ENCODE assay signal across 8 cellular contexts in the genomic region with DNA sequence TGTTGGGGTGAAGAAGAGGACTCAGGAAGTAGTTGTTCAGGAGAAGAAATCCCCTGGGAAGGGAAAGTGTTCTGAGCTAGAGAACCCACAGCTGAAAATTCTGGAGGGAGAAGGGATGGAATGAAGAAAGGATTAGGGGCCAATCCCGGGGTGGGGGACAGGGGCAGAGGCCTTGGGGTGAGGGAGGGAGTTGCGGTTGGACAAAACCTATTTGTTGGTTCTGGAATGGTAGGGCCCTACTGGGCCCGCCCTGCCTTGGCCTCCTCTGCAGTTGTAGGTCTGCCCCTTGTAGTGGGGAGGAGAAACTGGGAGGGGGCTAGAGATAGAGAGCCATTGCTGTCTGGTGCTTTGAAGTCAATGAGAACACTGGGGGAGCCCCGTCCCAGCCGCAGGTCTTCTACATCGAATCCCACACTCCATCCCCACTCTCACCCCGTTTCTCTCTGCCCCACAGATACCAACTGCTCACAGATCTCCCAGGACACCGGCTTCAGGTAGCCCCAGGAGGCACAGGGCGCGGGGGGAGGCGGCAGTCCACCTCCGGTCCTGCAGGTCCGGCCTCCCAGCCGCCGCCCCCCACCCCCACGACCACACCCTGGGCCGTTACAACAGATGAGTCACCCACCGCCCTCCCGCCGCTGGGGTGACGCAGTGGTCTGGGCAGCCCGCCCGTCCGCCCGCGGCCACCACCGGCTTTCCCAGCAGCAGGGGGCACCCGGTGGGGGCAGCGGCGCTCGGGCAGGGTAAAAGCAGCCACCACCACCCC. TPM values are rescaled to one million over a fixed set of nuclear protein-coding genes. Genes with fewer than 3 reads are reported as not detected.
DNase-seq lines count a peak whose midpoint lies in the region; ATAC-seq and TF ChIP-seq lines count a peak whose summit lies in the region.

No MANE protein-coding gene starts in this region.

- no peak for TF ChIP-seq CTCF in CD4-positive, alpha-beta T cell (IDR thresholded peaks at IDR 0.05)

- peak overlapping the region; percentile 94 for H3K4me3 Mint-ChIP-seq in CD4-positive, alpha-beta T cell

- H3K4me1 Mint-ChIP-seq in CD4-positive, alpha-beta T cell (ENCODE audit: low read depth), result peaks cover 44% of the 10 kb centered on the region

- no peaks in the 10 kb centered on the region for H3K9me3 Mint-ChIP-seq in CD4-positive, alpha-beta T cell
- no peaks in the 10 kb centered on the region for H3K9me3 Mint-ChIP-seq in activated naive CD4-positive, alpha-beta T cell treated with anti-CD3 and anti-CD28 coated beads, Interleukin-2, amount 50 U/mL, for 72 hours

- H3K27me3 Mint-ChIP-seq in CD4-positive, alpha-beta T cell, result no peaks in the 10 kb centered on the region

- peak overlapping the region; percentile 99 for H3K27ac ChIP-seq in CD4-positive, alpha-beta T cell (ENCODE audit: low read depth, low read length)
- H3K27ac ChIP-seq in SJCRH30, result peak overlapping the region; percentile 95
- peak overlapping the region; percentile 98 for H3K27ac ChIP-seq in trophoblast cell (ENCODE audit: low read depth, low read length)

- peak overlapping the region; percentile 98 for H2BK5ac ChIP-seq in trophoblast cell (ENCODE audit: low read depth, low read length, poor library complexity)

- H3K4me3 ChIP-seq in SJCRH30, result peak overlapping the region; percentile 68
- H3K4me3 ChIP-seq in trophoblast cell (ENCODE audit: low read depth, low read length), result peak overlapping the region; percentile 90

- peak overlapping the region; percentile 65 for H3K4me2 ChIP-seq in trophoblast cell (ENCODE audit: low read length)

- WGBS in trophoblast cell (ENCODE audit: extremely low coverage, insufficient coverage, insufficient read length), result no CpG with 5 or more reads among the region's 31 CpGs

- H3K9me3 ChIP-seq in CD4-positive, alpha-beta T cell (ENCODE audit: control insufficient read depth, low read length), result no peaks in the 10 kb centered on the region
- H3K9me3 ChIP-seq in SJCRH30 (replicated peaks) (no peaks in the 10 kb centered on the region), trophoblast cell (ENCODE audit: insufficient read depth, low read depth, low read length) (no peaks in the 10 kb centered on the region)

- H3K4me1 ChIP-seq in SJCRH30 (peaks cover 29% of the 10 kb centered on the region), trophoblast cell (ENCODE audit: control insufficient read depth in 1 of 2, insufficient read depth in 2 of 2, low read length in 2 of 2) (peaks cover 24 to 27% of the 10 kb centered on the region in 2 experiments)

- peak overlapping the region; percentile 96 for H3K18ac ChIP-seq in trophoblast cell (ENCODE audit: low read length)

- H3K36me3 Mint-ChIP-seq in CD4-positive, alpha-beta T cell (ENCODE audit: low read depth), result peaks cover 58% of the 10 kb centered on the region
- H3K36me3 Mint-ChIP-seq in activated naive CD4-positive, alpha-beta T cell treated with anti-CD3 and anti-CD28 coated beads, Interleukin-2, amount 50 U/mL, for 72 hours, result peaks cover 28 to 54% of the 10 kb centered on the region in 2 donors

- intact Hi-C loops in CD4-positive, alpha-beta T cell (cut with DNase I, micrococcal nuclease), result loop anchor here (2.0 to 10.0 kb wide), 3 partner anchors 33 to 361 kb away; partner anchors contain the start of gene PEX19 (in 1 of the 2)
- intact Hi-C loops in Right ventricle myocardium superior (cut with DNase I), result loop anchor here (10.0 kb wide), 1 partner anchor 69 kb away; no protein-coding TSS in a partner anchor

- peak; percentile 55 for ATAC-seq in CD4-positive, alpha-beta T cell (ENCODE audit: poor library complexity)
- ATAC-seq in HG02588 (IDR thresholded peaks at IDR 0.05; ENCODE audit: unreplicated experiment), result peak; percentile 13
- ATAC-seq in activated naive CD4-positive, alpha-beta T cell treated with anti-CD3 and anti-CD28 coated beads, Interleukin-2, amount 50 U/mL, for 72 hours, result peak; percentile 50 to 52
- peak; percentile 75 for ATAC-seq in Right ventricle myocardium superior (ENCODE audit: poor library complexity)
- no peak for ATAC-seq in HG03196 (IDR thresholded peaks at IDR 0.05; ENCODE audit: unreplicated experiment)

- H2BK120ac ChIP-seq in trophoblast cell (ENCODE audit: insufficient read depth, low read length, poor library complexity), result peak overlapping the region; percentile 98

- H2AK5ac ChIP-seq in trophoblast cell (ENCODE audit: low read length), result peak overlapping the region; percentile 96

- peaks cover 38% of the 10 kb centered on the region for H3K79me2 ChIP-seq in trophoblast cell (ENCODE audit: control insufficient read depth, insufficient read depth, low read length, poor library complexity)

- H3K9ac ChIP-seq in trophoblast cell (ENCODE audit: low read length), result peak overlapping the region; percentile 93

- peak overlapping the region; percentile 54 for H2AFZ ChIP-seq in trophoblast cell (ENCODE audit: insufficient read depth, low read length, poor library complexity)

- H3K27ac Mint-ChIP-seq in CD4-positive, alpha-beta T cell, result peak overlapping the region; percentile 94
- peak overlapping the region; percentile 98 to 100 for H3K27ac Mint-ChIP-seq in activated naive CD4-positive, alpha-beta T cell treated with anti-CD3 and anti-CD28 coated beads, Interleukin-2, amount 50 U/mL, for 72 hours

- H4K91ac ChIP-seq in trophoblast cell (ENCODE audit: low read depth, low read length), result peak overlapping the region; percentile 99

- no peak overlapping the region for H3K23ac ChIP-seq in trophoblast cell (ENCODE audit: low read length)

- peak overlapping the region; percentile 99 for H3K4ac ChIP-seq in trophoblast cell (ENCODE audit: low read depth, low read length)

- H3K79me1 ChIP-seq in trophoblast cell (ENCODE audit: low read length), result peaks cover 35% of the 10 kb centered on the region

- H2BK12ac ChIP-seq in trophoblast cell (ENCODE audit: low read length), result peak overlapping the region; percentile 75

- H3K36me3 ChIP-seq in SJCRH30, result peaks cover 7% of the 10 kb centered on the region; the same call in 1 of the 2 replicates
- H3K36me3 ChIP-seq in trophoblast cell (ENCODE audit: control insufficient read depth in 1 of 2, insufficient read depth in 2 of 2, low read length in 2 of 2), result peaks cover 28 to 31% of the 10 kb centered on the region in 2 experiments

- H3K14ac ChIP-seq in trophoblast cell (ENCODE audit: low read length), result peak overlapping the region; percentile 94

- no peaks in the 10 kb centered on the region for H3K27me3 ChIP-seq in CD4-positive, alpha-beta T cell (ENCODE audit: control insufficient read depth, insufficient read depth, low read length)
- H3K27me3 ChIP-seq in SJCRH30 (peaks cover 8% of the 10 kb centered on the region; the same call in 1 of the 2 replicates), trophoblast cell (ENCODE audit: insufficient read depth, low read length) (no peaks in the 10 kb centered on the region)

- H4K8ac ChIP-seq in trophoblast cell (ENCODE audit: low read depth, low read length), result peak overlapping the region; percentile 87

- peak in 9 of 10 experiments; percentile 33 to 79 (median 58) for DNase-seq in CD4-positive, alpha-beta T cell
- DNase-seq in SJCRH30, result peak; percentile 64 to 74
- DNase-seq in activated naive CD4-positive, alpha-beta T cell treated with anti-CD3 and anti-CD28 coated beads, Interleukin-2, amount 50 U/mL, for 72 hours (ENCODE audit: low spot score in 2 of 2), result peak; percentile 58 to 90
- DNase-seq in Right ventricle myocardium superior, result peak; percentile 93
- peak; percentile 90 to 92 for DNase-seq in trophoblast cell
- DNase-seq in ureter (ENCODE audit: low spot score), result peak; percentile 92

- H4K12ac ChIP-seq in trophoblast cell (ENCODE audit: low read depth, low read length), result peak overlapping the region; percentile 75

- POLR2A ChIA-PET in CD4-positive, alpha-beta T cell (lab: Charles Lee), result interaction anchor here (0.8 to 3.5 kb wide), 23 partner anchors 9 to 1825 kb away, joined by 3 to 18 read pairs (median 4); partner anchors contain the start of genes DCAF8, DUSP12, DUSP23 and IGSF8

- CTCF ChIA-PET in CD4-positive, alpha-beta T cell (lab: Charles Lee), result interaction anchor here (0.9 to 4.5 kb wide), 5 partner anchors 21 to 144 kb away, joined by 3 to 27 read pairs (median 7); partner anchors contain the start of genes DUSP23 and IGSF9

RNA-seq across cellular contexts. Expression of gene TAGLN2, which starts 1.1 kb away (rescaled TPM):
- total RNA-seq in CD4-positive, alpha-beta T cell, result 100 to 1,000 TPM; 301 to 311 TPM
- 82.6 and 85.4 TPM in 2 replicates for total RNA-seq in SJCRH30 (2014; rRNA removed; shearing (Covaris generic))
- total RNA-seq in activated naive CD4-positive, alpha-beta T cell treated with anti-CD3 and anti-CD28 coated beads, Interleukin-2, amount 50 U/mL, for 72 hours, result 100 to 1,000 TPM; 391 to 559 TPM
- total RNA-seq in Right ventricle myocardium superior (116 TPM), ureter (322 TPM)
- polyA plus RNA-seq in trophoblast cell (2013), result 498 and 501 TPM in 2 replicates

RNA-seq across cellular contexts. Expression of gene IGSF9, which starts 21.2 kb away (rescaled TPM):
- not detected for total RNA-seq in CD4-positive, alpha-beta T cell
- 0.06 and 0.08 TPM in 2 replicates for total RNA-seq in SJCRH30 (2014; rRNA removed; shearing (Covaris generic))
- total RNA-seq in activated naive CD4-positive, alpha-beta T cell treated with anti-CD3 and anti-CD28 coated beads, Interleukin-2, amount 50 U/mL, for 72 hours, result not detected
- 0.30 TPM for total RNA-seq in Right ventricle myocardium superior
- 2.0 and 2.3 TPM in 2 replicates for polyA plus RNA-seq in trophoblast cell (2013)
- total RNA-seq in ureter, result 13.8 TPM

RNA-seq across cellular contexts. Expression of gene CFAP45, which starts 24.2 kb away (rescaled TPM):
- 1 to 10 TPM; 8.4 to 9.0 TPM for total RNA-seq in CD4-positive, alpha-beta T cell
- total RNA-seq in SJCRH30 (2014; rRNA removed; shearing (Covaris generic)), result 0.41 and 0.42 TPM in 2 replicates
- 1 to 10 TPM; 1.2 to 2.8 TPM for total RNA-seq in activated naive CD4-positive, alpha-beta T cell treated with anti-CD3 and anti-CD28 coated beads, Interleukin-2, amount 50 U/mL, for 72 hours
- 1.2 TPM for total RNA-seq in Right ventricle myocardium superior
- polyA plus RNA-seq in trophoblast cell (2013), result 2.0 and 2.1 TPM in 2 replicates
- total RNA-seq in ureter, result 1.6 TPM

RNA-seq across cellular contexts. Expression of gene SLAMF9, which starts 29.8 kb away (rescaled TPM):
- total RNA-seq in CD4-positive, alpha-beta T cell, result not detected
- not detected in 2 replicates for total RNA-seq in SJCRH30 (2014; rRNA removed; shearing (Covaris generic))
- total RNA-seq in activated naive CD4-positive, alpha-beta T cell treated with anti-CD3 and anti-CD28 coated beads, Interleukin-2, amount 50 U/mL, for 72 hours, result not detected
- total RNA-seq in Right ventricle myocardium superior, result not detected
- polyA plus RNA-seq in trophoblast cell (2013), result not detected in 2 replicates
- not detected for total RNA-seq in ureter

Comparison
In these comparisons a context has a peak if more than half of its experiments do, and no peak if none do; other contexts are left out.
1. RNA of gene IGSF9, which starts 21.2 kb away (total RNA-seq): 13.8 TPM in ureter (single experiment); 0.30 TPM in Right ventricle myocardium superior (single experiment), 0.06 to 0.08 TPM in SJCRH30, not detected in activated naive CD4-positive, alpha-beta T cell treated with anti-CD3 and anti-CD28 coated beads, Interleukin-2, amount 50 U/mL, for 72 hours and not detected in CD4-positive, alpha-beta T cell; every median in the first group is over 10 times any median in the second.
2. Peak in every context shown above with its lines, with median percentiles within 50 percentile points of each other: DNase-seq and H3K27ac ChIP-seq.